1 cellular context compared by ENCODE assay signal in genomic region chr2:106129592-106129991, GRCh38.
TF ChIP-seq lines count a peak whose summit lies in the region.

No MANE protein-coding gene starts in this region.

TF ChIP-seq in GM23338, 12 proteins besides CTCF, POLR2A, EP300 and RAD21 (continued from another document):
- no peak for TF ChIP-seq ZNF462 (CRISPR knock-in tag; IDR thresholded peaks at IDR 0.05)
- no peak for TF ChIP-seq ZNF331 (CRISPR knock-in tag; IDR thresholded peaks at IDR 0.05; ENCODE audit: low read depth)
- TF ChIP-seq ETS1 (IDR thresholded peaks at IDR 0.05): no peak
- TF ChIP-seq EZH2 (IDR thresholded peaks at IDR 0.05; ENCODE audit: low read depth, unreplicated experiment): no peak
- no peak for TF ChIP-seq EZH2phosphoT487 (IDR thresholded peaks at IDR 0.05; ENCODE audit: unreplicated experiment)
- no peak for TF ChIP-seq ZNF114 (CRISPR knock-in tag; IDR thresholded peaks at IDR 0.05)
- no peak for TF ChIP-seq REST (IDR thresholded peaks at IDR 0.05; ENCODE audit: unreplicated experiment)
